In the genomic region with DNA sequence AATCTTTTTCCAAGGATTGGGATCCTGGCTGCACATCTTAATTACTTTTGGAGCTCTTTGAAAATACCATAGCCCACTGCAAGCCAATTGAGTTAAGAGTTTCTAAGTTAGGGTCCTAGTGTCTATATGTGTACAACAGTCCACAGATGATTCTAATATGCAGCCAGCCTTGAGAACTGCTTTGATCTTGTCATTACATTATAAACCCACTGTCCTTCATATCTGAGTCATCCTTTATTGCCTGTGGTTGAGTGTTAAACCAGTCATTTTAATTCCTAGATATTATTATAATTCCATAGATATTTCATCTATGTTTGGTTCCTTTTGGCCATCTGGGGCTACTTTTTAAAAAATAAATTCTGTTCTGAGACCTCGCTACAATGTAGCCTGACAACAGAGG, we compare ENCODE assay signal across 21 cellular contexts.
"Had no signal": no experiment of that assay in that cellular context is flagged by ENCODE, and none has a peak within 500 bp of the region (broad histone marks: within the 10 kb centered on the region; RNA-seq: fewer than 3 reads in every experiment).

No MANE protein-coding gene starts in this region.

- H3K36me3 ChIP-seq: adrenal gland, colonic mucosa had no signal

- H3K9me3 Mint-ChIP-seq: activated CD4-positive, alpha-beta T cell treated with anti-CD3 and anti-CD28 coated beads, Interleukin-2, amount 10 ng/mL, durations not matched to agents 24 days and 14 days; activated naive CD4-positive, alpha-beta T cell treated with anti-CD3 and anti-CD28 coated beads, Interleukin-2, amount 50 U/mL, for 24 hours; neural crest cell; T-helper 2 cell treated with Interferon-gamma antibody and Interleukin-4, amounts not matched to agents 5 μg/mL and 100 μg/mL, for 36 hours had no signal

- H3K27ac Mint-ChIP-seq: activated CD4-positive, alpha-beta T cell treated with anti-CD3 and anti-CD28 coated beads, Interleukin-2, amount 10 ng/mL, durations not matched to agents 24 days and 14 days; activated CD8-positive, alpha-beta T cell treated with anti-CD3 and anti-CD28 coated beads, Interleukin-2, amount 10 ng/mL, durations not matched to agents 7 days and 5 days; activated naive CD4-positive, alpha-beta T cell treated with anti-CD3 and anti-CD28 coated beads, Interleukin-2, amount 50 U/mL, for 24 hours; T-helper 2 cell treated with Interferon-gamma antibody and Interleukin-4, amounts not matched to agents 5 μg/mL and 100 μg/mL, for 36 hours had no signal

- H3K27me3 ChIP-seq: adrenal gland, colonic mucosa, esophagus muscularis mucosa, right atrium auricular region, tibial nerve had no signal

- H3K4me3 Mint-ChIP-seq: activated CD4-positive, alpha-beta T cell treated with anti-CD3 and anti-CD28 coated beads, Interleukin-2, amount 10 ng/mL, durations not matched to agents 24 days and 14 days; activated CD8-positive, alpha-beta T cell treated with anti-CD3 and anti-CD28 coated beads, Interleukin-2, amount 10 ng/mL, durations not matched to agents 7 days and 5 days; activated naive CD4-positive, alpha-beta T cell treated with anti-CD3 and anti-CD28 coated beads, Interleukin-2, amount 50 U/mL, for 24 hours; neural crest cell; T-helper 2 cell treated with Interferon-gamma antibody and Interleukin-4, amounts not matched to agents 5 μg/mL and 100 μg/mL, for 36 hours had no signal

- H3K9me3 ChIP-seq: adrenal gland, colonic mucosa, esophagus muscularis mucosa, right atrium auricular region, tibial nerve had no signal

- H3K4me1 Mint-ChIP-seq: activated naive CD4-positive, alpha-beta T cell treated with anti-CD3 and anti-CD28 coated beads, Interleukin-2, amount 50 U/mL, for 24 hours had no signal

- H3K27me3 Mint-ChIP-seq: activated CD4-positive, alpha-beta T cell treated with anti-CD3 and anti-CD28 coated beads, Interleukin-2, amount 10 ng/mL, durations not matched to agents 24 days and 14 days; activated naive CD4-positive, alpha-beta T cell treated with anti-CD3 and anti-CD28 coated beads, Interleukin-2, amount 50 U/mL, for 24 hours had no signal

- FAIRE-seq: endometrium, small intestine had no signal

- ATAC-seq: activated CD8-positive, alpha-beta T cell treated with anti-CD3 and anti-CD28 coated beads, Interleukin-2, amount 10 ng/mL, durations not matched to agents 7 days and 5 days had no signal

- H3K4me1 ChIP-seq: adrenal gland, colonic mucosa, esophagus muscularis mucosa, right atrium auricular region, tibial nerve had no signal

- H3K4me3 ChIP-seq: adrenal gland, colonic mucosa, esophagus muscularis mucosa, right atrium auricular region, tibial nerve had no signal

- H3K27ac ChIP-seq: adrenal gland, colonic mucosa, esophagus muscularis mucosa, right atrium auricular region, tibial nerve had no signal

- DNase-seq: activated CD4-positive, alpha-beta T cell treated with anti-CD3 and anti-CD28 coated beads, Interleukin-2, amount 10 ng/mL, durations not matched to agents 24 days and 14 days; activated CD4-positive, CD25-positive, alpha-beta regulatory T cell; activated CD8-positive, alpha-beta memory T cell treated with anti-CD3 and anti-CD28 coated beads, Interleukin-2, amount 50 U/mL, for 4 hours; activated CD8-positive, alpha-beta T cell treated with anti-CD3 and anti-CD28 coated beads, Interleukin-2, amount 10 ng/mL, durations not matched to agents 7 days and 5 days; activated effector memory CD4-positive, alpha-beta T cell treated with anti-CD3 and anti-CD28 coated beads, Interleukin-2, amount 50 U/mL, for 16 hours; activated T-cell treated with anti-CD3 and anti-CD28 coated beads, Interleukin-2, amount 50 U/mL, for 48 hours; adrenal gland; central memory CD4-positive, alpha-beta T cell; colonic mucosa; kidney glomerular epithelial cell; small intestine; stimulated activated CD4-positive, alpha-beta T cell treated with anti-CD3 and anti-CD28 coated beads, Interleukin-4, amount 100 ng/mL, for 24 hours; stimulated activated naive CD4-positive, alpha-beta T cell treated with Interleukin-2 at 50 U/mL for 16 hours; substantia nigra had no signal
